17 cellular contexts compared by ENCODE assay signal in the genomic region with DNA sequence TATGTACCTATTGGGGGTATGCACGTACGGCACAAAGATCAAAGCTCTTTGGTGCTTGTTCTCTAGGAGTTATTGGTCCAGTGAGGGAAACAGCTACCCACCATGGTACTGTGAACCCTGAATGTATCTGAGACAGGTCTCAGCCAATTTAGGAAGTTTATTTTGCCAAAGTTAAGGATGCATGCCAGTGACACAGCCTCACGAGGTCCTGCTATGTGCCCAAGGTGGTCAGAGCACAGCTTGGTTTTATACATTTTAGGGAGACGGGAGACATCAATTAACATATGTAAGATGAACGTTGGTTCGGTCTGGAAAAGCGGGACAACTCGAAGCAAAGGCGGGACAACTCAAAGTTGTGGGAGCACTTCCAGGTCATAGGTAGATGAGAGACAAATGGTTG.
DNase-seq lines count a peak whose midpoint lies in the region; ATAC-seq, FAIRE-seq and TF ChIP-seq lines count a peak whose summit lies in the region.
"Had no signal": no experiment of that assay in that cellular context is flagged by ENCODE, and none has a peak within 500 bp of the region (broad histone marks: within the 10 kb centered on the region; RNA-seq: fewer than 3 reads in every experiment).

No MANE protein-coding gene starts in this region.

- H2AK5ac ChIP-seq in trophoblast cell (ENCODE audit: low read length) = peak overlapping the region; percentile 79

- intact Hi-C loops in tibial artery (cut with DNase I; ENCODE audit: low total_unique reads) = loop anchor here (10.0 kb wide), 2 partner anchors 45 to 75 kb away; partner anchors contain the start of genes SEPTIN10 and SOWAHC
- intact Hi-C loops in CD4-positive, alpha-beta T cell (cut with DNase I, micrococcal nuclease) = no loop called here

- H3K18ac ChIP-seq in trophoblast cell (ENCODE audit: low read length) = peak overlapping the region; percentile 46

- no CpG with 5 or more reads among the region's 9 CpGs for WGBS in trophoblast cell (ENCODE audit: extremely low coverage, insufficient coverage, insufficient read length)

- no peaks in the 10 kb centered on the region for H3K36me3 Mint-ChIP-seq in CD4-positive, alpha-beta T cell (ENCODE audit: low read depth)

- H3K27me3 ChIP-seq in bronchial epithelial cell (ENCODE audit: control insufficient read depth, insufficient read depth, low read length) (no peaks in the 10 kb centered on the region), right atrium auricular region (no peaks in the 10 kb centered on the region), trophoblast cell (ENCODE audit: insufficient read depth, low read length) (no peaks in the 10 kb centered on the region), tibial artery (no peaks in the 10 kb centered on the region)
- H3K27me3 ChIP-seq in CD4-positive, alpha-beta T cell (ENCODE audit: control insufficient read depth, insufficient read depth, low read length) = no peaks in the 10 kb centered on the region

- H3K14ac ChIP-seq in trophoblast cell (ENCODE audit: low read length) = peak overlapping the region; percentile 42

- no peak for TF ChIP-seq CTCF in bronchial epithelial cell (IDR thresholded peaks at IDR 0.05; ENCODE audit: insufficient read depth, low read length, severe bottlenecking)
- no peak for TF ChIP-seq CTCF in right atrium auricular region (IDR thresholded peaks at IDR 0.05)
- no peak for TF ChIP-seq CTCF in tibial artery (IDR thresholded peaks at IDR 0.05)
- TF ChIP-seq CTCF in CD4-positive, alpha-beta T cell (IDR thresholded peaks at IDR 0.05) = no peak

- H3K4me3 Mint-ChIP-seq in CD4-positive, alpha-beta T cell = no peak overlapping the region
- H3K4me3 Mint-ChIP-seq: nephron progenitor cell had no signal

- peak overlapping the region; percentile 65 for H2BK120ac ChIP-seq in trophoblast cell (ENCODE audit: insufficient read depth, low read length, poor library complexity)

- H3K4me1 ChIP-seq in right atrium auricular region = peaks cover 0 to 28% of the 10 kb centered on the region in 2 donors
- H3K4me1 ChIP-seq in trophoblast cell (ENCODE audit: control insufficient read depth in 1 of 2, insufficient read depth in 2 of 2, low read length in 2 of 2) = peaks cover 37 to 43% of the 10 kb centered on the region in 2 experiments
- peaks cover 7 to 60% (median 42%) of the 10 kb centered on the region in 4 donors for H3K4me1 ChIP-seq in tibial artery

- no peak overlapping the region for H3K9ac ChIP-seq in trophoblast cell (ENCODE audit: low read length)

- peak overlapping the region; percentile 88 for H4K91ac ChIP-seq in trophoblast cell (ENCODE audit: low read depth, low read length)

- H3K4me1 Mint-ChIP-seq in CD4-positive, alpha-beta T cell (ENCODE audit: low read depth) = no peaks in the 10 kb centered on the region

- peak overlapping the region; percentile 86 for H2BK12ac ChIP-seq in trophoblast cell (ENCODE audit: low read length)

- no peaks in the 10 kb centered on the region for H3K9me3 Mint-ChIP-seq in CD4-positive, alpha-beta T cell
- H3K9me3 Mint-ChIP-seq: nephron progenitor cell had no signal

- POLR2A ChIA-PET in CD4-positive, alpha-beta T cell (lab: Charles Lee) = no interaction called here

- CTCF ChIA-PET in CD4-positive, alpha-beta T cell (lab: Charles Lee) = no interaction called here

- no peaks in the 10 kb centered on the region for H3K36me3 ChIP-seq in bronchial epithelial cell (ENCODE audit: control insufficient read depth, insufficient read depth, low read length)
- no peaks in the 10 kb centered on the region for H3K36me3 ChIP-seq in right atrium auricular region
- H3K36me3 ChIP-seq in trophoblast cell (ENCODE audit: control insufficient read depth in 1 of 2, insufficient read depth in 2 of 2, low read length in 2 of 2) = no peaks in the 10 kb centered on the region
- no peaks in the 10 kb centered on the region for H3K36me3 ChIP-seq in tibial artery

- peak overlapping the region; percentile 60 for H3K4ac ChIP-seq in trophoblast cell (ENCODE audit: low read depth, low read length)

- no peak overlapping the region for H3K27ac Mint-ChIP-seq in CD4-positive, alpha-beta T cell
- H3K27ac Mint-ChIP-seq: nephron progenitor cell had no signal

- H3K79me2 ChIP-seq in trophoblast cell (ENCODE audit: control insufficient read depth, insufficient read depth, low read length, poor library complexity) = peaks cover 2% of the 10 kb centered on the region

- H3K9me3 ChIP-seq in right atrium auricular region (no peaks in the 10 kb centered on the region), trophoblast cell (ENCODE audit: insufficient read depth, low read depth, low read length) (no peaks in the 10 kb centered on the region), tibial artery (no peaks in the 10 kb centered on the region)
- H3K9me3 ChIP-seq in CD4-positive, alpha-beta T cell (ENCODE audit: control insufficient read depth, low read length) = no peaks in the 10 kb centered on the region
- H3K9me3 ChIP-seq: psoas muscle had no signal

- H3K4me3 ChIP-seq in bronchial epithelial cell (ENCODE audit: low read depth, low read length) (no peak overlapping the region), right atrium auricular region (no peak overlapping the region), trophoblast cell (ENCODE audit: low read depth, low read length) (no peak overlapping the region), tibial artery (no peak overlapping the region)
- H3K4me3 ChIP-seq: lung, psoas muscle had no signal

- no peak overlapping the region for H3K23ac ChIP-seq in trophoblast cell (ENCODE audit: low read length)

- peak; percentile 23 for FAIRE-seq in bronchial epithelial cell (lab: Jason Lieb, UNC)

- peak overlapping the region; percentile 26 for H4K8ac ChIP-seq in trophoblast cell (ENCODE audit: low read depth, low read length)

- peaks cover 10% of the 10 kb centered on the region for H3K27me3 Mint-ChIP-seq in CD4-positive, alpha-beta T cell

- H2AFZ ChIP-seq in trophoblast cell (ENCODE audit: insufficient read depth, low read length, poor library complexity) = peak overlapping the region; percentile 3

- no peak overlapping the region for H4K12ac ChIP-seq in trophoblast cell (ENCODE audit: low read depth, low read length)

- peak overlapping the region; percentile 78 to 81 for H3K27ac ChIP-seq in right atrium auricular region
- H3K27ac ChIP-seq in trophoblast cell (ENCODE audit: low read depth, low read length) = peak overlapping the region; percentile 59
- peak overlapping the region; percentile 79 to 88 for H3K27ac ChIP-seq in tibial artery
- H3K27ac ChIP-seq in CD4-positive, alpha-beta T cell (ENCODE audit: low read depth, low read length) = no peak overlapping the region

- H3K4me2 ChIP-seq in trophoblast cell (ENCODE audit: low read length) = no peak overlapping the region

- H3K79me1 ChIP-seq in trophoblast cell (ENCODE audit: low read length) = peaks cover 38% of the 10 kb centered on the region

- peak overlapping the region; percentile 54 for H2BK5ac ChIP-seq in trophoblast cell (ENCODE audit: low read depth, low read length, poor library complexity)

- DNase-seq in bronchial epithelial cell (ENCODE audit: low read depth) = no peak
- DNase-seq in right atrium auricular region (ENCODE audit: low spot score) = no peak
- DNase-seq in trophoblast cell = no peak
- no peak for DNase-seq in tibial artery
- DNase-seq in CD4-positive, alpha-beta T cell = no peak
- no peak for DNase-seq in NCI-H510A (lab: John Stamatoyannopoulos, UW)
- no peak for DNase-seq in NCI-H82 treated with DMSO at 0.1 percent for 48 hours (lab: John Stamatoyannopoulos, UW; ENCODE audit: unreplicated experiment)
- DNase-seq in activated CD4-positive, CD25-positive, alpha-beta regulatory T cell treated with anti-CD3 and anti-CD28 coated beads, Interleukin-2, amount 50 U/mL, for 72 hours = no peak
- DNase-seq: activated CD4-positive, alpha-beta T cell treated with anti-CD3 and anti-CD28 coated beads, Interleukin-2, amount 50 U/mL, for 4 hours; activated gamma-delta T cell; central memory CD4-positive, alpha-beta T cell; effector CD4-positive, alpha-beta T cell; H7; NCI-H524 treated with DMSO at 0.1 percent for 48 hours; nephron progenitor cell; psoas muscle had no signal

- no peak for ATAC-seq in CD4-positive, alpha-beta T cell (ENCODE audit: poor library complexity)
